Comparison of ENCODE assay signal across 1 cellular context in genomic region chr20:588932-589672, GRCh38.
TF ChIP-seq lines count a peak whose summit lies in the region.

No MANE protein-coding gene starts in this region.

TF ChIP-seq in WTC11, 78 proteins besides CTCF, POLR2A, EP300 and RAD21 (continued from another document):
- TF ChIP-seq, protein P1, sequence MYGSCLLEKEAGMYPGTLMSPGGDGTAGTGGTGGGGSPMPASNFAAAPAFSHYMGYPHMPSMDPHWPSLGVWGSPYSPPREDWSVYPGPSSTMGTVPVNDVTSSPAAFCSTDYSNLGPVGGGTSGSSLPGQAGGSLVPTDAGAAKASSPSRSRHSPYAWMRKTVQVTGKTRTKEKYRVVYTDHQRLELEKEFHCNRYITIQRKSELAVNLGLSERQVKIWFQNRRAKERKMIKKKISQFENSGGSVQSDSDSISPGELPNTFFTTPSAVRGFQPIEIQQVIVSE (CRISPR knock-in tag; IDR thresholded peaks at IDR 0.05; ENCODE audit: borderline replicate concordance), result no peak
- TF ChIP-seq NFYB (CRISPR knock-in tag; conservative IDR thresholded peaks at IDR 0.05; ENCODE audit: low read depth) (no peak; the same call in 1 of the 2 replicates), MAX (CRISPR knock-in tag; IDR thresholded peaks at IDR 0.05) (0 out of 2 replicates have a peak, but pooled peaks have one; percentile 23), ZNF219 (CRISPR knock-in tag; IDR thresholded peaks at IDR 0.05; ENCODE audit: borderline replicate concordance) (no peak), FOXJ3 (CRISPR knock-in tag; IDR thresholded peaks at IDR 0.05; ENCODE audit: borderline replicate concordance) (no peak), ZBTB21 (CRISPR knock-in tag; IDR thresholded peaks at IDR 0.05; ENCODE audit: borderline replicate concordance) (no peak)
